ENCODE assay signal across 8 cellular contexts in genomic region chr14:89027097-89027740, GRCh38.
DNase-seq lines count a peak whose midpoint lies in the region; FAIRE-seq and TF ChIP-seq lines count a peak whose summit lies in the region.

No MANE protein-coding gene starts in this region.

- H3K9me3 ChIP-seq in HEK293 (ENCODE audit: control insufficient read depth, insufficient read depth, low read depth, low read length) (no peaks in the 10 kb centered on the region), endodermal cell (ENCODE audit: control insufficient read depth, low read length) (no peaks in the 10 kb centered on the region), mesodermal cell (ENCODE audit: control insufficient read depth, low read length) (no peaks in the 10 kb centered on the region)

- H3K4me1 ChIP-seq in HEK293 (ENCODE audit: control insufficient read depth, insufficient read depth, low read length) (no peaks in the 10 kb centered on the region), endodermal cell (ENCODE audit: control insufficient read depth, insufficient read depth, low read length) (peaks cover 8% of the 10 kb centered on the region), mesodermal cell (ENCODE audit: control insufficient read depth, insufficient read depth, low read length, poor library complexity, severe bottlenecking) (no peaks in the 10 kb centered on the region)

- no peak overlapping the region for H3K9ac ChIP-seq in endodermal cell (ENCODE audit: extremely low read depth, low read length, poor library complexity, severe bottlenecking)

- DNase-seq in GM12892 (ENCODE audit: insufficient read length) (peak; percentile 92), MV-4-11 (lab: John Stamatoyannopoulos, UW) (peak; percentile 14), endodermal cell (peak; percentile 83), foreskin melanocyte (no peak)
- DNase-seq in activated CD8-positive, alpha-beta memory T cell treated with anti-CD3 and anti-CD28 coated beads for 24 hours, result peak; percentile 86
- peak; percentile 15 for DNase-seq in stimulated activated CD8-positive, alpha-beta memory T cell treated with anti-CD3 and anti-CD28 coated beads, Interleukin-15, amount 100 ng/mL, for 1 hour (ENCODE audit: low read depth)

- peaks cover 45% of the 10 kb centered on the region for H3K27me3 ChIP-seq in endodermal cell (ENCODE audit: control insufficient read depth, insufficient read depth, low read length, poor library complexity, severe bottlenecking)

- H3K4me1 Mint-ChIP-seq in endodermal cell, result peaks cover 12% of the 10 kb centered on the region

- no peaks in the 10 kb centered on the region for H3K36me3 Mint-ChIP-seq in endodermal cell (ENCODE audit: low read depth)

- peak; percentile 30; the same call in 1 of the 2 replicates for TF ChIP-seq CTCF in HEK293 (tag by site-specific recombination; IDR thresholded peaks at IDR 0.05)
- TF ChIP-seq CTCF in endodermal cell (conservative IDR thresholded peaks at IDR 0.05), result peak; percentile 99

- peaks cover 1% of the 10 kb centered on the region for H3K9me3 Mint-ChIP-seq in endodermal cell

- H3K27ac ChIP-seq in HEK293 (ENCODE audit: extremely low read depth, low read depth, low read length) (no peak overlapping the region), endodermal cell (ENCODE audit: low read depth, low read length) (no peak overlapping the region), mesodermal cell (ENCODE audit: low read depth, low read length, severe bottlenecking) (no peak overlapping the region)

- peaks cover 71% of the 10 kb centered on the region for H3K27me3 Mint-ChIP-seq in endodermal cell (ENCODE audit: insufficient read depth)

- CTCF ChIA-PET in HEK293 (lab: Yijun Ruan, JAX), result interaction anchor here (0.6 to 1.5 kb wide), 22 partner anchors 8 to 913 kb away, joined by 3 to 7 read pairs (median 3); no protein-coding TSS in a partner anchor

- H3K4me3 ChIP-seq in HEK293 (ENCODE audit: low read depth, low read length), result peak overlapping the region; percentile 57
- H3K4me3 ChIP-seq in endodermal cell (ENCODE audit: low read length), result peak overlapping the region; percentile 79
- peak overlapping the region; percentile 40 for H3K4me3 ChIP-seq in mesodermal cell (ENCODE audit: extremely low read depth, insufficient read depth, low read length, poor library complexity, severe bottlenecking)

- peak overlapping the region; percentile 69 for H3K27ac Mint-ChIP-seq in endodermal cell

- 2 to 5% methylated on average over 15 to 68 of the region's 68 CpGs for WGBS in endodermal cell (ENCODE audit: insufficient coverage in 1 of 2, insufficient read length in 1 of 2), 2 experiments
- WGBS in mesodermal cell (ENCODE audit: insufficient coverage in 2 of 2), 2 experiments, result 2 to 3% methylated on average over 34 to 54 of the region's 68 CpGs

- POLR2A ChIA-PET in HEK293 (lab: Yijun Ruan, JAX), result no interaction called here

- H3K36me3 ChIP-seq in HEK293 (ENCODE audit: control insufficient read depth in 2 of 2, insufficient read depth in 1 of 2, low read length in 2 of 2) (no peaks in the 10 kb centered on the region), endodermal cell (ENCODE audit: control insufficient read depth, insufficient read depth, low read length) (no peaks in the 10 kb centered on the region), mesodermal cell (ENCODE audit: control insufficient read depth, insufficient read depth, low read length) (no peaks in the 10 kb centered on the region)

- H3K4me3 Mint-ChIP-seq in endodermal cell, result peak overlapping the region; percentile 69

- FAIRE-seq in GM12892 (lab: Jason Lieb, UNC), result peak; percentile 77

- TF ChIP-seq POLR2A in GM12892 (IDR thresholded peaks at IDR 0.05; ENCODE audit: low read depth, low read length), result no peak

TF ChIP-seq in HEK293, 187 proteins besides CTCF, POLR2A, EP300 and RAD21 (continues in another document):
- TF ChIP-seq KLF9 (tag by site-specific recombination; IDR thresholded peaks at IDR 0.05; ENCODE audit: low read depth), result peak; percentile 33; the same call in 1 of the 2 replicates
- TF ChIP-seq ZBTB49 (tag by site-specific recombination; IDR thresholded peaks at IDR 0.05; ENCODE audit: low read depth), result no peak
- TF ChIP-seq ZNF292 (tag by site-specific recombination; IDR thresholded peaks at IDR 0.05; ENCODE audit: borderline replicate concordance, low read depth), result no peak
- TF ChIP-seq ZBTB26 (tag by site-specific recombination; optimal IDR thresholded peaks at IDR 0.05), result peak; percentile 45
- no peak for TF ChIP-seq ZBTB48 (tag by site-specific recombination; IDR thresholded peaks at IDR 0.05)
- TF ChIP-seq ZBTB1 (tag by site-specific recombination; IDR thresholded peaks at IDR 0.05), result no peak
- TF ChIP-seq ZNF138 (tag by site-specific recombination; IDR thresholded peaks at IDR 0.05; ENCODE audit: borderline replicate concordance), result no peak
- TF ChIP-seq SP3 (tag by site-specific recombination; IDR thresholded peaks at IDR 0.05), result 0 out of 2 replicates have a peak, but pooled peaks have one; percentile 32
- TF ChIP-seq TCF7L2 (IDR thresholded peaks at IDR 0.05; ENCODE audit: borderline replicate concordance, low read depth, low read length), result peak; percentile 100
- TF ChIP-seq HIC1 (tag by site-specific recombination; IDR thresholded peaks at IDR 0.05), result peak; percentile 72
- TF ChIP-seq PATZ1 (tag by site-specific recombination; IDR thresholded peaks at IDR 0.05), result 0 out of 2 replicates have a peak, but pooled peaks have one; percentile 19
- no peak for TF ChIP-seq ZNF549 (tag by site-specific recombination; IDR thresholded peaks at IDR 0.05)
- peak; percentile 90 for TF ChIP-seq ZNF335 (tag by site-specific recombination; conservative IDR thresholded peaks at IDR 0.05)
